In the genomic region with DNA sequence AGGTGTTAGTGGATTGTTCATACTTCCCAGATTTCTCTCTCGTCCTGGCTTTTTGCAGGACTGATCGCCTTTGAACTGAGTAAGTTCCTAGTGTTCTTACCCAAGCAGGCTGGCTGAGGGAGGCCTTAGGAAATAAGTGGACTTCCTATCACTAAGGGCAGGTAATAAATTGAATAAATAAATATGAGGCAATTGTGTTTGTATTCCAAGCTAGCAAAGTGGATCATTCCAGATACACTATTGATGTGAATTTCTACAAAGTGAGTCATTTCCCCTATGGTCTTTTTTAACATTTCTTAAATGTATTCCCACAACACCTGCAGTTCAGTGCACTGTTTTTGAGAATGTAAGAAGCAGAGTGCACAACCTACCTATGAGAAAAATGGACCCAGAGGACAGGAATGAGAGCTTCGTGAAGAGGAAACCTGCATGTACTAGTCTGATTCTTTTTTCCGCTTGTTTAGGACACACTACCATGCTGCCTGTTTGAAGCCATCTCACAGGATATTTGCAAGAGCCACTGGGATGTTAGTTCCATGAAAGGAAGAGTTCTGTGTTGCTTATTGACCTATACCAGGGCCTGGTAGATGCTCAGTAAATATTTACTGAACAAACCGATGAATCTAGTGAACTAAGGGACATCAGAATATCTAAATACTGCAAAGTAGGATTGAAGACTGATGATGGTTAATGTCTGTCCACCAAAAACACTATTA, we compare ENCODE assay signal across 20 cellular contexts.
"Had no signal": no experiment of that assay in that cellular context is flagged by ENCODE, and none has a peak within 500 bp of the region (broad histone marks: within the 10 kb centered on the region; RNA-seq: fewer than 3 reads in every experiment).

No MANE protein-coding gene starts in this region.

- H3K36me3 ChIP-seq: left ventricle myocardium inferior, prostate gland, right atrium auricular region, thyroid gland, upper lobe of right lung had no signal

- H3K27me3 ChIP-seq: body of pancreas, right atrium auricular region, thyroid gland, upper lobe of right lung had no signal

- DNase-seq: activated CD4-positive, alpha-beta T cell treated with anti-CD3 and anti-CD28 coated beads for 1 hour; activated CD4-positive, alpha-beta T cell treated with anti-CD3 and anti-CD28 coated beads, Interleukin-2, amount 50 U/mL, for 1 hour; activated gamma-delta T cell treated with Interleukin-2 at 50 U/mL for 16 hours; activated T-cell treated with anti-CD3 and anti-CD28 coated beads, Interleukin-2, amount 50 U/mL, for 1 hour; anterior cingulate cortex; body of pancreas; caudate nucleus; immature natural killer cell; kidney glomerular epithelial cell; left ventricle myocardium inferior; stimulated activated CD4-positive, alpha-beta T cell treated with anti-CD3 and anti-CD28 coated beads, Interleukin-4, amount 100 ng/mL, for 24 hours; stimulated activated naive CD8-positive, alpha-beta T cell treated with anti-CD3 and anti-CD28 coated beads, Interleukin-15, Interleukin-2, amounts not matched to agents 100 U/mL and 50 U/mL, for 24 hours; substantia nigra; T-helper 9 cell; thyroid gland; upper lobe of right lung had no signal

- ATAC-seq: body of pancreas; natural killer cell treated with Interleukin-12 subunit alpha and Interleukin-12 subunit beta and Interleukin-15 and Interleukin-18, amount 100 ng/mL, for 72 hours; stimulated activated naive CD8-positive, alpha-beta T cell treated with anti-CD3 and anti-CD28 coated beads, Interleukin-15, Interleukin-2, amounts not matched to agents 100 U/mL and 50 U/mL, for 24 hours; upper lobe of right lung had no signal

- H3K27ac ChIP-seq: body of pancreas, epithelial cell of prostate, left ventricle myocardium inferior, prostate gland, right atrium auricular region, thyroid gland, upper lobe of right lung had no signal

- H3K9me3 ChIP-seq: prostate gland, right atrium auricular region, thyroid gland, upper lobe of right lung had no signal

- H3K4me1 ChIP-seq: body of pancreas, left ventricle myocardium inferior, prostate gland, right atrium auricular region, thyroid gland, upper lobe of right lung had no signal

- H3K4me3 ChIP-seq: body of pancreas, left ventricle myocardium inferior, prostate gland, right atrium auricular region, thyroid gland, upper lobe of right lung had no signal
